Comparison of ENCODE assay signal across 8 cellular contexts in the genomic region with DNA sequence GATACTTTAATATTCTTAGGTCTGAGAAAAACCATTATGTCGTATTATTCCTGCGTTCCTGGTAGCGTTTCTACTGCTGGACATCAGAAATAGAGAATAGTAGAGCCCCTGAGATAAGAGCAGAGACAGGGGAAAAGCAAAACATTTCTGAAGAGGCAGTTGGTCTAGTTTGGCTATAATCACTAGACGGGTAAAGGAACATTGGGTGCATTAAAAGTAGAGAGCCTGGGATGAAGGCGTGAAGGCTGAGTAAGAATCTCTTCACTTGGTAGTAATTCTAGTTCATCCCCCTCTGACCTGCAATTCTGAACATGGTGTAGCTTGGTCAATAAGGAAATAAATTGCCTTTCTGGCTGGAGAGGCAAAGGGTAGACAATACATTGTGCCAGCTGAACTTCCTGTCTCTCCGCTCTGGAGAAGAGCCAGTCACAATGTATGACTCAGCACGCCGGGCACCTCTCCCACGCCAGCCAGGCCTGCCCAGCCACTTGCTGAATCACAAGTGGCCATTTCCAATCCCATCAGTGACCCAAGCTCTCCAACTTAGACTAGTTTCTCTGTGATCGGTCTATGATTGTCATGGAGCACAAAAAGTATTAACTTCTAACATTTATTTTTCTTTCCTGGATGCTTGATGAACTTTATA.
A peak's percentile ranks its signal among the peaks of the same experiment; 100 is the strongest.
DNase-seq lines count a peak whose midpoint lies in the region; ATAC-seq and TF ChIP-seq lines count a peak whose summit lies in the region.

No MANE protein-coding gene starts in this region.

- no peaks in the 10 kb centered on the region for H3K9me3 ChIP-seq in WERI-Rb-1 (ENCODE audit: severe bottlenecking)

- 59 to 69% methylated on average over 10 of the region's 10 CpGs for WGBS in lower leg skin, 2 donors

- H3K36me3 ChIP-seq in brain microvascular endothelial cell (replicated peaks) (no peaks in the 10 kb centered on the region), WERI-Rb-1 (no peaks in the 10 kb centered on the region)

- DNase-seq in Daoy (ENCODE audit: low read depth), result peak; percentile 97
- DNase-seq in NCI-H2196 (lab: John Stamatoyannopoulos, UW; ENCODE audit: unreplicated experiment), result peak; percentile 93
- peak; percentile 11 for DNase-seq in brain microvascular endothelial cell
- DNase-seq in lower leg skin (ENCODE audit: low spot score in 2 of 2), result peak; percentile 24 to 87
- DNase-seq in WERI-Rb-1, result no peak
- no peak for DNase-seq in stimulated activated CD4-positive, alpha-beta T cell treated with anti-CD3 and anti-CD28 coated beads, Interleukin-4, amount 100 ng/mL, for 24 hours
- no peak for DNase-seq in stimulated activated CD4-positive, alpha-beta T cell treated with anti-CD3 and anti-CD28 coated beads, Interleukin-1b, Interleukin-23, amount 100 ng/mL, for 48 hours

- TF ChIP-seq CTCF in brain microvascular endothelial cell (IDR thresholded peaks at IDR 0.05; ENCODE audit: low read depth, low read length, missing control alignments) (no peak), lower leg skin (IDR thresholded peaks at IDR 0.05) (no peak), WERI-Rb-1 (IDR thresholded peaks at IDR 0.05; ENCODE audit: low read depth, low read length) (no peak)

- no peaks in the 10 kb centered on the region for H3K27me3 ChIP-seq in brain microvascular endothelial cell (replicated peaks)
- no peaks in the 10 kb centered on the region for H3K27me3 ChIP-seq in WERI-Rb-1 (ENCODE audit: insufficient read depth, low read depth, severe bottlenecking)

- H3K27ac ChIP-seq in brain microvascular endothelial cell, result no peak overlapping the region
- no peak overlapping the region for H3K27ac ChIP-seq in WERI-Rb-1

- intact Hi-C loops in lower leg skin (cut with DNase I; ENCODE audit: low total_unique reads), result no loop called here

- TF ChIP-seq POLR2A in lower leg skin (IDR thresholded peaks at IDR 0.05), result no peak

- no peak for ATAC-seq in GM19395 (IDR thresholded peaks at IDR 0.05; ENCODE audit: unreplicated experiment)

- no peak overlapping the region for H3K4me3 ChIP-seq in brain microvascular endothelial cell (ENCODE audit: low read depth, low read length)
- no peak overlapping the region for H3K4me3 ChIP-seq in lower leg skin (ENCODE audit: low read depth, poor library complexity, severe bottlenecking)
- no peak overlapping the region for H3K4me3 ChIP-seq in WERI-Rb-1 (ENCODE audit: low read depth, low read length)

- in situ Hi-C loops in brain microvascular endothelial cell (cut with HindIII; ENCODE audit: low pct_ligation_motif_present, low sequenced_read_pairs), result no loop called here

Comparison
In these comparisons a context has a peak if more than half of its experiments do, and no peak if none do; other contexts are left out.
1. DNase-seq: peak in Daoy (single experiment), NCI-H2196 (single experiment), brain microvascular endothelial cell (single experiment) and lower leg skin (2 of 2); none in WERI-Rb-1 (single experiment), stimulated activated CD4-positive, alpha-beta T cell treated with anti-CD3 and anti-CD28 coated beads, Interleukin-4, amount 100 ng/mL, for 24 hours (single experiment) and stimulated activated CD4-positive, alpha-beta T cell treated with anti-CD3 and anti-CD28 coated beads, Interleukin-1b, Interleukin-23, amount 100 ng/mL, for 48 hours (single experiment).